ENCODE assay signal across 8 cellular contexts in genomic region chr20:50286609-50287008, GRCh38.
DNase-seq lines count a peak whose midpoint lies in the region; ATAC-seq and TF ChIP-seq lines count a peak whose summit lies in the region.

No MANE protein-coding gene starts in this region.

- POLR2A ChIA-PET in RWPE1 (lab: Yijun Ruan, JAX; ENCODE audit: low non-redundant PET), result no interaction called here

- DNase-seq in GM19240 (ENCODE audit: insufficient read length, low spot score), result peak; percentile 68
- peak; percentile 99 for DNase-seq in RWPE1 (ENCODE audit: low spot score)
- DNase-seq in glomerular visceral epithelial cell (ENCODE audit: extremely low spot score), result peak; percentile 74
- DNase-seq in stimulated activated effector memory CD8-positive, alpha-beta T cell treated with anti-CD3 and anti-CD28 coated beads, Interleukin-12 subunit alpha, Interleukin-12 subunit beta, amount 100 ng/mL, for 72 hours (ENCODE audit: low spot score in 2 of 2), result no peak
- no peak for DNase-seq in activated gamma-delta T cell treated with Interleukin-2 at 50 U/mL for 16 hours
- DNase-seq in erythroblast (lab: John Stamatoyannopoulos, UW), result no peak
- DNase-seq in DMS114 treated with DMSO at 0.1 percent for 48 hours (lab: John Stamatoyannopoulos, UW; ENCODE audit: unreplicated experiment), result no peak

- H3K27ac Mint-ChIP-seq in stimulated activated effector memory CD8-positive, alpha-beta T cell treated with anti-CD3 and anti-CD28 coated beads, Interleukin-12 subunit alpha, Interleukin-12 subunit beta, amount 100 ng/mL, for 72 hours, result peak overlapping the region; percentile 95

- H3K27ac ChIP-seq in RWPE1, result peak overlapping the region; percentile 64

- H3K4me1 Mint-ChIP-seq in stimulated activated effector memory CD8-positive, alpha-beta T cell treated with anti-CD3 and anti-CD28 coated beads, Interleukin-12 subunit alpha, Interleukin-12 subunit beta, amount 100 ng/mL, for 72 hours, result peaks cover 50% of the 10 kb centered on the region

- ATAC-seq in stimulated activated effector memory CD8-positive, alpha-beta T cell treated with anti-CD3 and anti-CD28 coated beads, Interleukin-12 subunit alpha, Interleukin-12 subunit beta, amount 100 ng/mL, for 72 hours, result peak; percentile 33
- ATAC-seq in GM18520 (IDR thresholded peaks at IDR 0.05; ENCODE audit: unreplicated experiment), result no peak

- peaks cover 6% of the 10 kb centered on the region for H3K36me3 Mint-ChIP-seq in stimulated activated effector memory CD8-positive, alpha-beta T cell treated with anti-CD3 and anti-CD28 coated beads, Interleukin-12 subunit alpha, Interleukin-12 subunit beta, amount 100 ng/mL, for 72 hours

- CTCF ChIA-PET in RWPE1 (lab: Yijun Ruan, JAX), result no interaction called here

- H3K9me3 Mint-ChIP-seq in stimulated activated effector memory CD8-positive, alpha-beta T cell treated with anti-CD3 and anti-CD28 coated beads, Interleukin-12 subunit alpha, Interleukin-12 subunit beta, amount 100 ng/mL, for 72 hours, result no peaks in the 10 kb centered on the region

- no peak for TF ChIP-seq POLR2A in erythroblast (IDR thresholded peaks at IDR 0.05; ENCODE audit: low read length)

- H3K4me3 Mint-ChIP-seq in stimulated activated effector memory CD8-positive, alpha-beta T cell treated with anti-CD3 and anti-CD28 coated beads, Interleukin-12 subunit alpha, Interleukin-12 subunit beta, amount 100 ng/mL, for 72 hours, result peak overlapping the region; percentile 55

- TF ChIP-seq CTCF in RWPE1 (conservative IDR thresholded peaks at IDR 0.05; ENCODE audit: low read depth), result no peak

Comparison
In these comparisons a context has a peak if more than half of its experiments do, and no peak if none do; other contexts are left out.
1. DNase-seq: peak in GM19240 (single experiment), RWPE1 (single experiment) and glomerular visceral epithelial cell (single experiment); none in stimulated activated effector memory CD8-positive, alpha-beta T cell treated with anti-CD3 and anti-CD28 coated beads, Interleukin-12 subunit alpha, Interleukin-12 subunit beta, amount 100 ng/mL, for 72 hours (0 of 2), activated gamma-delta T cell treated with Interleukin-2 at 50 U/mL for 16 hours (single experiment), erythroblast (0 of 2) and DMS114 treated with DMSO at 0.1 percent for 48 hours (single experiment).